20 cellular contexts compared by ENCODE assay signal in the genomic region with DNA sequence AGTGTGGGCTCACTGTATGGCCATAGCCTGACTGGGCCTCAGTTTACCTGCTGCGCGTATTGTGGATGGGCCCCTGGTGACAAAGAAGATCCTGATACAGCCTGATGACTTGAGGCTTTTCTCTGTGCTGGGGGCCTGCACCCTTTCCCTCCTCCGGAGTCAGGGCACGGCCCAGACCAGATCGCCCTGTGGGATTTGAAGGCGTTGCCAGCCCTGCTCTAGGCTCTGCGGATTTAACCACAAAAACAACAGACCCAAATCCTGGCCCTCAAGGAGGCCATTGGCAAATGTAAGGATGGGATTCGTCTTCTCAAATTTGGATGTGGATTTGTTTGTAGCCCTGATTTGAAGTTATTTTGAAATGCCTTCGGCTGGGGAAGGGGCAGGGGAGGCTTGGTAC.
"Had no signal": no experiment of that assay in that cellular context is flagged by ENCODE, and none has a peak within 500 bp of the region (broad histone marks: within the 10 kb centered on the region; RNA-seq: fewer than 3 reads in every experiment).

No MANE protein-coding gene starts in this region.

- H3K27me3 Mint-ChIP-seq: activated CD4-positive, alpha-beta memory T cell treated with anti-CD3 and anti-CD28 coated beads, Interleukin-2, amount 10 ng/mL, durations not matched to agents 7 days and 5 days had no signal

- H3K36me3 Mint-ChIP-seq: naive B cell; neural progenitor cell; stimulated activated effector memory CD8-positive, alpha-beta T cell treated with anti-CD3 and anti-CD28 coated beads, Interleukin-12 subunit alpha, Interleukin-12 subunit beta, amount 100 ng/mL, for 72 hours; T-cell; type B pancreatic cell had no signal

- H2AFZ ChIP-seq: neural progenitor cell had no signal

- H3K9me3 ChIP-seq: ovary, psoas muscle, right lobe of liver, stomach had no signal

- H3K36me3 ChIP-seq: neural progenitor cell, ovary, right lobe of liver, stomach had no signal

- H3K4me1 Mint-ChIP-seq: activated CD4-positive, alpha-beta memory T cell treated with anti-CD3 and anti-CD28 coated beads, Interleukin-2, amount 10 ng/mL, durations not matched to agents 7 days and 5 days; stimulated activated effector memory CD8-positive, alpha-beta T cell treated with anti-CD3 and anti-CD28 coated beads, Interleukin-12 subunit alpha, Interleukin-12 subunit beta, amount 100 ng/mL, for 72 hours had no signal

- ATAC-seq: stimulated activated effector memory CD8-positive, alpha-beta T cell treated with anti-CD3 and anti-CD28 coated beads, Interleukin-12 subunit alpha, Interleukin-12 subunit beta, amount 100 ng/mL, for 72 hours; T-cell had no signal

- H3K9me3 Mint-ChIP-seq: activated CD4-positive, alpha-beta memory T cell treated with anti-CD3 and anti-CD28 coated beads, Interleukin-2, amount 10 ng/mL, durations not matched to agents 7 days and 5 days; activated T-helper 2 cell treated with anti-CD3 and anti-CD28 coated beads, Interferon-gamma antibody, Interleukin-2, Interleukin-4, amounts not matched to agents 10 μg/mL and 5 μg/mL and 100 μg/mL, durations not matched to agents 14 hours and 24 hours and 36 hours; naive B cell; neural progenitor cell; stimulated activated effector memory CD8-positive, alpha-beta T cell treated with anti-CD3 and anti-CD28 coated beads, Interleukin-12 subunit alpha, Interleukin-12 subunit beta, amount 100 ng/mL, for 72 hours; T-cell; type B pancreatic cell had no signal

- H3K4me3 Mint-ChIP-seq: activated CD4-positive, alpha-beta memory T cell treated with anti-CD3 and anti-CD28 coated beads, Interleukin-2, amount 10 ng/mL, durations not matched to agents 7 days and 5 days; naive B cell; neural progenitor cell; stimulated activated effector memory CD8-positive, alpha-beta T cell treated with anti-CD3 and anti-CD28 coated beads, Interleukin-12 subunit alpha, Interleukin-12 subunit beta, amount 100 ng/mL, for 72 hours; T-cell; type B pancreatic cell had no signal

- DNase-seq: activated CD4-positive, alpha-beta memory T cell treated with anti-CD3 and anti-CD28 coated beads, Interleukin-2, amount 10 ng/mL, durations not matched to agents 7 days and 5 days; activated CD4-positive, alpha-beta T cell treated with anti-CD3 and anti-CD28 coated beads for 48 hours; activated CD4-positive, CD25-positive, alpha-beta regulatory T cell; activated naive CD4-positive, alpha-beta T cell treated with Interleukin-2 at 50 U/mL for 16 hours; activated T-cell treated with anti-CD3 and anti-CD28 coated beads, Interleukin-2, amount 50 U/mL, for 1 hour; cortex of kidney; erythroblast; foreskin melanocyte; glutamatergic neuron; naive B cell; ovary; psoas muscle; right lobe of liver; stimulated activated CD4-positive, alpha-beta T cell treated with anti-CD3 and anti-CD28 coated beads, Interleukin-4, amount 100 ng/mL, for 24 hours; stomach; T-cell had no signal

- H3K27me3 ChIP-seq: neural progenitor cell, ovary, right lobe of liver, stomach had no signal

- H3K27ac Mint-ChIP-seq: activated CD4-positive, alpha-beta memory T cell treated with anti-CD3 and anti-CD28 coated beads, Interleukin-2, amount 10 ng/mL, durations not matched to agents 7 days and 5 days; activated T-helper 2 cell treated with anti-CD3 and anti-CD28 coated beads, Interferon-gamma antibody, Interleukin-2, Interleukin-4, amounts not matched to agents 10 μg/mL and 5 μg/mL and 100 μg/mL, durations not matched to agents 14 hours and 24 hours and 36 hours; naive B cell; neural progenitor cell; stimulated activated effector memory CD8-positive, alpha-beta T cell treated with anti-CD3 and anti-CD28 coated beads, Interleukin-12 subunit alpha, Interleukin-12 subunit beta, amount 100 ng/mL, for 72 hours; T-cell; type B pancreatic cell had no signal

- H3K4me2 ChIP-seq: neural progenitor cell had no signal

- H3K9ac ChIP-seq: neural progenitor cell had no signal

- H3K4me3 ChIP-seq: neural progenitor cell, ovary, psoas muscle, right lobe of liver, stomach had no signal

- H3K4me1 ChIP-seq: right lobe of liver had no signal

- H3K27ac ChIP-seq: neural progenitor cell, ovary, psoas muscle, right lobe of liver, stomach had no signal
